Comparison of ENCODE assay signal across 26 cellular contexts in genomic region chr4:167587361-167587760, GRCh38.
"Had no signal": no experiment of that assay in that cellular context is flagged by ENCODE, and none has a peak within 500 bp of the region (broad histone marks: within the 10 kb centered on the region; RNA-seq: fewer than 3 reads in every experiment).

No MANE protein-coding gene starts in this region.

- H3K4me2 ChIP-seq: SK-N-SH had no signal

- ATAC-seq: activated CD8-positive, alpha-beta T cell treated with anti-CD3 and anti-CD28 coated beads for 36 hours; activated naive CD4-positive, alpha-beta T cell treated with anti-CD3 and anti-CD28 coated beads, Interleukin-2, amount 50 U/mL, for 72 hours; activated naive CD8-positive, alpha-beta T cell treated with anti-CD3 and anti-CD28 coated beads, Interleukin-2, amount 50 U/mL, for 24 hours; body of pancreas; Panc1 had no signal

- H3K36me3 Mint-ChIP-seq: activated naive CD4-positive, alpha-beta T cell treated with anti-CD3 and anti-CD28 coated beads, Interleukin-2, amount 50 U/mL, for 72 hours had no signal

- H3K4me1 ChIP-seq: ascending aorta, body of pancreas, SJCRH30 had no signal

- H3K9ac ChIP-seq: SK-N-SH had no signal

- DNase-seq: activated CD4-positive, alpha-beta T cell treated with anti-CD3 and anti-CD28 coated beads for 4 hours; activated CD8-positive, alpha-beta memory T cell treated with anti-CD3 and anti-CD28 coated beads, Interleukin-2, amount 50 U/mL, for 48 hours; activated CD8-positive, alpha-beta T cell treated with anti-CD3 and anti-CD28 coated beads for 36 hours; activated naive CD4-positive, alpha-beta T cell; activated naive CD8-positive, alpha-beta T cell treated with anti-CD3 and anti-CD28 coated beads, Interleukin-2, amount 50 U/mL, for 24 hours; activated T-cell treated with anti-CD3 and anti-CD28 coated beads, Interleukin-2, amount 50 U/mL, for 1 hour; amniotic stem cell; body of pancreas; cortex of kidney; NCI-H1048; NCI-H146; NCI-H187 treated with DMSO at 0.1 percent for 48 hours; NCI-H2081 treated with DMSO at 0.1 percent for 48 hours; NCI-H446 treated with DMSO at 0.1 percent for 48 hours; NCI-H526; NCI-H82; Right ventricle myocardium superior; SJCRH30; SK-N-SH; T-helper 1 cell; WERI-Rb-1 had no signal

- H3K27me3 Mint-ChIP-seq: activated CD8-positive, alpha-beta T cell treated with anti-CD3 and anti-CD28 coated beads for 36 hours; activated naive CD8-positive, alpha-beta T cell treated with anti-CD3 and anti-CD28 coated beads, Interleukin-2, amount 50 U/mL, for 24 hours; central memory CD8-positive, alpha-beta T cell had no signal

- H3K4me3 Mint-ChIP-seq: activated CD8-positive, alpha-beta T cell treated with anti-CD3 and anti-CD28 coated beads for 36 hours; activated naive CD8-positive, alpha-beta T cell treated with anti-CD3 and anti-CD28 coated beads, Interleukin-2, amount 50 U/mL, for 24 hours; central memory CD8-positive, alpha-beta T cell had no signal

- H3K4me1 Mint-ChIP-seq: activated naive CD8-positive, alpha-beta T cell treated with anti-CD3 and anti-CD28 coated beads, Interleukin-2, amount 50 U/mL, for 24 hours; central memory CD8-positive, alpha-beta T cell had no signal

- H3K27ac Mint-ChIP-seq: activated CD8-positive, alpha-beta T cell treated with anti-CD3 and anti-CD28 coated beads for 36 hours; activated naive CD8-positive, alpha-beta T cell treated with anti-CD3 and anti-CD28 coated beads, Interleukin-2, amount 50 U/mL, for 24 hours had no signal

- H3K4me3 ChIP-seq: ascending aorta, body of pancreas, SJCRH30 had no signal

- H3K27ac ChIP-seq: ascending aorta, body of pancreas, RWPE1, SJCRH30, WERI-Rb-1 had no signal

- H3K36me3 ChIP-seq: ascending aorta, SJCRH30, WERI-Rb-1 had no signal

- H3K27me3 ChIP-seq: ascending aorta, body of pancreas, SJCRH30 had no signal
